1 cellular context compared by ENCODE assay signal in the genomic region with DNA sequence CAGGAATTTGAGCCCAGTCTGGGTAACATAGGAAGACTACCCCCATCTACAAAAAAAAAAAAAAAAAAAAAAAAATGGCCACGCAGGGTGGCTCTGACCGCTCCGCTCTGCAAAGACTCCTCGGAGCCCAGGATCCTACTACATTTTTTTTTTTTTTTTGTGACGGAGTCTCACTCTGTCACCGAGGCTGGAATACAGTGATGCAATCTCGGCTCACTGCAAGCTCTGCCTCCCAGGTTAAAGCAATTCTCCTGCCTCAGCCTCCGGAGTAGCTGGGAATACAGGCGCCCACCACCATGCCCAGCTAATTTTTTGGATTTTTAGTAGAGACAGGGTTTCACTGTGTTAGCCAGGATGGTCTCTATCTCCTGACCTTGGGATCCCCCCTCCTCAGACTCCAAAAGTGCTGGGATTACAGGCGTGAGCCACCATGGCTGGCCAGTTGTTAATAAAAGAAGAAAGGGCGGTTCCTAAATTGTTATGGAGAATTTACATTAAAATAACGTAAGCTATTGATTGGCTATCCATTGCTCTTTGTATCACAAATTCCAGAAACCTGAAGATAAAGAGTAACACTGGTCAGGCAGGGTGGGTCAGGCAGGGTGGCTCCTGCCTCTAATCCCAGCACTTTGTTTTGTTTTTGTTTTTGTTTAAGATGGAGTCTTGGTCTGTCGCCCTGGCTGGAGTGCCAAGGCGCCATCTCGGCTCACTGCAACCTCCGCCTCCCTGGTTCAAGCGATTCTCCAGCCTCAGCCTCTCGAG.
A peak's percentile ranks its signal among the peaks of the same experiment; 100 is the strongest.
TF ChIP-seq lines count a peak whose summit lies in the region.

No MANE protein-coding gene starts in this region.

TF ChIP-seq in H1, 55 proteins besides CTCF, POLR2A, EP300 and RAD21:
- TF ChIP-seq CEBPB (IDR thresholded peaks at IDR 0.05; ENCODE audit: low read depth, low read length), result peak; percentile 18; the same call in 1 of the 2 replicates
